In the genomic region with DNA sequence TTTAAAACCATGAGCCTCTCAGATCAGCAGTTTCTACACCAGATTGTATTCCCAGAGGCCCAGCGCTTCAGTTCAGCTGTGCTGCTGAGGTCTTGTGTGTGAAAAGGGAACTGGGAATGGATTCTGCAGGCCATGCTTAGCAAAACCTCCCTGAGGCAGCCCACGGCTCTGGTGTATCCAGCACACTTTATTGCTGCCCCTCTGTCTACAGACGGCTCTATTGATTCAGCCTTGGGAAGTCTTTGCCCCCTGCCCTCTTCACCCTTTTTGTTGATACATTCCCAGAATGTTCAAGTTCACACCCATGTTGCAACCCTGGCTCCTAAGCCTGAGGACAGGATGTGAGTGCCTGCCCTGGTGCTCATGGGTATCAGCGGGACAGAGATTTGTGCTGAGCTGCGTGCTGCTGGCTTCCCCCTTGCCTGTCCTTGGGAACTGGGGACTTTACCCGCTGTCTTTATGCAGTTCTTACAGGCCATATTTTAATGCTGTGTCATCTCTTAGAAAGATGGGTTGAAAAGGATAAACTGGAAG, we compare ENCODE assay signal across 1 cellular context.
TF ChIP-seq lines count a peak whose summit lies in the region.

No MANE protein-coding gene starts in this region.

TF ChIP-seq in HepG2, 621 proteins besides CTCF, POLR2A, EP300 and RAD21 (continued from another document):
- TF ChIP-seq FOXK1 (CRISPR knock-in tag; IDR thresholded peaks at IDR 0.05; ENCODE audit: borderline replicate concordance, low read depth) (peak; percentile 97), NCOA1 (CRISPR knock-in tag; IDR thresholded peaks at IDR 0.05) (peak; percentile 45; the same call in 1 of the 2 replicates), ZNF513 (CRISPR knock-in tag; conservative IDR thresholded peaks at IDR 0.05) (no peak), FOXJ3 (CRISPR knock-in tag; IDR thresholded peaks at IDR 0.05; ENCODE audit: borderline replicate concordance) (peak; percentile 99), WIZ (CRISPR knock-in tag; IDR thresholded peaks at IDR 0.05) (no peak), DRAP1 (CRISPR knock-in tag; IDR thresholded peaks at IDR 0.05) (peak; percentile 35; the same call in 1 of the 2 replicates), ELK4 (CRISPR knock-in tag; IDR thresholded peaks at IDR 0.05; ENCODE audit: borderline replicate concordance) (no peak), SIN3B (IDR thresholded peaks at IDR 0.05; ENCODE audit: low read length) (no peak), ZNF589 (CRISPR knock-in tag; conservative IDR thresholded peaks at IDR 0.05) (peak; percentile 92; the same call in 1 of the 2 replicates), ZNF160 (CRISPR knock-in tag; IDR thresholded peaks at IDR 0.05) (0 out of 2 replicates have a peak, but pooled peaks have one; percentile 75), PTBP1 (IDR thresholded peaks at IDR 0.05; ENCODE audit: low read depth, low read length, poor library complexity, severe bottlenecking) (no peak), RAD51 (IDR thresholded peaks at IDR 0.05; ENCODE audit: borderline replicate concordance) (no peak), ZBTB34 (CRISPR knock-in tag; IDR thresholded peaks at IDR 0.05) (peak; percentile 90), U2AF2 (IDR thresholded peaks at IDR 0.05; ENCODE audit: low read depth, low read length) (no peak), ZNF747 (CRISPR knock-in tag; IDR thresholded peaks at IDR 0.05; ENCODE audit: borderline replicate concordance) (no peak), SRY (CRISPR knock-in tag; IDR thresholded peaks at IDR 0.05) (no peak), ZFP37 (CRISPR knock-in tag; IDR thresholded peaks at IDR 0.05; ENCODE audit: borderline replicate concordance) (no peak; the same call in 1 of the 2 replicates), TIGD3 (CRISPR knock-in tag; IDR thresholded peaks at IDR 0.05; ENCODE audit: borderline replicate concordance) (no peak), MIER2 (CRISPR knock-in tag; IDR thresholded peaks at IDR 0.05) (peak; percentile 80; the same call in 1 of the 2 replicates), ZNF180 (CRISPR knock-in tag; IDR thresholded peaks at IDR 0.05; ENCODE audit: borderline replicate concordance, low read depth) (no peak), RBAK (CRISPR knock-in tag; IDR thresholded peaks at IDR 0.05) (no peak), POLR2G (IDR thresholded peaks at IDR 0.05; ENCODE audit: low read depth, low read length) (no peak), ZNF331 (CRISPR knock-in tag; IDR thresholded peaks at IDR 0.05) (peak; percentile 92), ZNF143 (CRISPR knock-in tag; IDR thresholded peaks at IDR 0.05) (peak; percentile 85), ZNF564 (CRISPR knock-in tag; IDR thresholded peaks at IDR 0.05) (no peak), RARA (CRISPR knock-in tag; IDR thresholded peaks at IDR 0.05) (peak; percentile 100), ZNF788 (CRISPR knock-in tag; IDR thresholded peaks at IDR 0.05; ENCODE audit: borderline replicate concordance) (peak; percentile 87; the same call in 1 of the 2 replicates), ZNF761 (CRISPR knock-in tag; conservative IDR thresholded peaks at IDR 0.05) (peak; percentile 67; the same call in 1 of the 2 replicates), ISX (CRISPR knock-in tag; conservative IDR thresholded peaks at IDR 0.05) (no peak), ZNF343 (CRISPR knock-in tag; IDR thresholded peaks at IDR 0.05) (0 out of 2 replicates have a peak, but pooled peaks have one; percentile 51), TOE1 (CRISPR knock-in tag; IDR thresholded peaks at IDR 0.05) (peak; percentile 89), ZNF367 (CRISPR knock-in tag; IDR thresholded peaks at IDR 0.05; ENCODE audit: borderline replicate concordance) (no peak), CREM (IDR thresholded peaks at IDR 0.05) (peak; percentile 84), CREM (CRISPR knock-in tag; IDR thresholded peaks at IDR 0.05) (no peak), ARID2 (CRISPR knock-in tag; IDR thresholded peaks at IDR 0.05; ENCODE audit: borderline replicate concordance) (no peak), SUZ12 (IDR thresholded peaks at IDR 0.05; ENCODE audit: low read depth, low read length) (no peak)
- TF ChIP-seq, protein P1, sequence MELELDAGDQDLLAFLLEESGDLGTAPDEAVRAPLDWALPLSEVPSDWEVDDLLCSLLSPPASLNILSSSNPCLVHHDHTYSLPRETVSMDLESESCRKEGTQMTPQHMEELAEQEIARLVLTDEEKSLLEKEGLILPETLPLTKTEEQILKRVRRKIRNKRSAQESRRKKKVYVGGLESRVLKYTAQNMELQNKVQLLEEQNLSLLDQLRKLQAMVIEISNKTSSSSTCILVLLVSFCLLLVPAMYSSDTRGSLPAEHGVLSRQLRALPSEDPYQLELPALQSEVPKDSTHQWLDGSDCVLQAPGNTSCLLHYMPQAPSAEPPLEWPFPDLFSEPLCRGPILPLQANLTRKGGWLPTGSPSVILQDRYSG (CRISPR knock-in tag; IDR thresholded peaks at IDR 0.05): no peak
- TF ChIP-seq, protein P2, sequence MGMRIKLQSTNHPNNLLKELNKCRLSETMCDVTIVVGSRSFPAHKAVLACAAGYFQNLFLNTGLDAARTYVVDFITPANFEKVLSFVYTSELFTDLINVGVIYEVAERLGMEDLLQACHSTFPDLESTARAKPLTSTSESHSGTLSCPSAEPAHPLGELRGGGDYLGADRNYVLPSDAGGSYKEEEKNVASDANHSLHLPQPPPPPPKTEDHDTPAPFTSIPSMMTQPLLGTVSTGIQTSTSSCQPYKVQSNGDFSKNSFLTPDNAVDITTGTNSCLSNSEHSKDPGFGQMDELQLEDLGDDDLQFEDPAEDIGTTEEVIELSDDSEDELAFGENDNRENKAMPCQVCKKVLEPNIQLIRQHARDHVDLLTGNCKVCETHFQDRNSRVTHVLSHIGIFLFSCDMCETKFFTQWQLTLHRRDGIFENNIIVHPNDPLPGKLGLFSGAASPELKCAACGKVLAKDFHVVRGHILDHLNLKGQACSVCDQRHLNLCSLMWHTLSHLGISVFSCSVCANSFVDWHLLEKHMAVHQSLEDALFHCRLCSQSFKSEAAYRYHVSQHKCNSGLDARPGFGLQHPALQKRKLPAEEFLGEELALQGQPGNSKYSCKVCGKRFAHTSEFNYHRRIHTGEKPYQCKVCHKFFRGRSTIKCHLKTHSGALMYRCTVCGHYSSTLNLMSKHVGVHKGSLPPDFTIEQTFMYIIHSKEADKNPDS (CRISPR knock-in tag; IDR thresholded peaks at IDR 0.05): 0 out of 2 replicates have a peak, but pooled peaks have one; percentile 59
- TF ChIP-seq, protein P3, sequence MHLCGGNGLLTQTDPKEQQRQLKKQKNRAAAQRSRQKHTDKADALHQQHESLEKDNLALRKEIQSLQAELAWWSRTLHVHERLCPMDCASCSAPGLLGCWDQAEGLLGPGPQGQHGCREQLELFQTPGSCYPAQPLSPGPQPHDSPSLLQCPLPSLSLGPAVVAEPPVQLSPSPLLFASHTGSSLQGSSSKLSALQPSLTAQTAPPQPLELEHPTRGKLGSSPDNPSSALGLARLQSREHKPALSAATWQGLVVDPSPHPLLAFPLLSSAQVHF (CRISPR knock-in tag; IDR thresholded peaks at IDR 0.05): peak; percentile 82
- TF ChIP-seq, protein P4, sequence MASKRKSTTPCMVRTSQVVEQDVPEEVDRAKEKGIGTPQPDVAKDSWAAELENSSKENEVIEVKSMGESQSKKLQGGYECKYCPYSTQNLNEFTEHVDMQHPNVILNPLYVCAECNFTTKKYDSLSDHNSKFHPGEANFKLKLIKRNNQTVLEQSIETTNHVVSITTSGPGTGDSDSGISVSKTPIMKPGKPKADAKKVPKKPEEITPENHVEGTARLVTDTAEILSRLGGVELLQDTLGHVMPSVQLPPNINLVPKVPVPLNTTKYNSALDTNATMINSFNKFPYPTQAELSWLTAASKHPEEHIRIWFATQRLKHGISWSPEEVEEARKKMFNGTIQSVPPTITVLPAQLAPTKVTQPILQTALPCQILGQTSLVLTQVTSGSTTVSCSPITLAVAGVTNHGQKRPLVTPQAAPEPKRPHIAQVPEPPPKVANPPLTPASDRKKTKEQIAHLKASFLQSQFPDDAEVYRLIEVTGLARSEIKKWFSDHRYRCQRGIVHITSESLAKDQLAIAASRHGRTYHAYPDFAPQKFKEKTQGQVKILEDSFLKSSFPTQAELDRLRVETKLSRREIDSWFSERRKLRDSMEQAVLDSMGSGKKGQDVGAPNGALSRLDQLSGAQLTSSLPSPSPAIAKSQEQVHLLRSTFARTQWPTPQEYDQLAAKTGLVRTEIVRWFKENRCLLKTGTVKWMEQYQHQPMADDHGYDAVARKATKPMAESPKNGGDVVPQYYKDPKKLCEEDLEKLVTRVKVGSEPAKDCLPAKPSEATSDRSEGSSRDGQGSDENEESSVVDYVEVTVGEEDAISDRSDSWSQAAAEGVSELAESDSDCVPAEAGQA (IDR thresholded peaks at IDR 0.05; ENCODE audit: low read depth): 0 out of 2 replicates have a peak, but pooled peaks have one; percentile 16
- TF ChIP-seq, protein P4 (CRISPR knock-in tag; IDR thresholded peaks at IDR 0.05; ENCODE audit: borderline replicate concordance): no peak
